In the genomic region with DNA sequence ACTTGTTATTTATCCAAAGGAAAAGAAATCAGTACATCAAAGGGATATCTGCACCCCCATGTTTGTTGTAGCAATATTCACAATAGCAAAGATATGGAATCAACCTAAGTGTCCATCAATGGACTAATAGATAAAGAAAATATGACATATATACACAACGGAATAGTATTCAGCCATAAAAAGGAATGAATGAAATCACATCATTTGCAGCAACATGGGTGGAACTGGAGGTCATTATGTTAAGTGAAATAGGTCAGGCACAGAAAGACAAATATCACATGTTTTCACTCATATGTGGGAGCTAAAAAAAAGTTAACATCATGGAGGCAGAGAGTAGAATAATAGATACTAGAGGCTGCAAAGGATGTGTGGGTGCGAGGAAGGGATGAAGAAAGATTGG, we compare ENCODE assay signal across 10 cellular contexts.
"Had no signal": no experiment of that assay in that cellular context is flagged by ENCODE, and none has a peak within 500 bp of the region (broad histone marks: within the 10 kb centered on the region; RNA-seq: fewer than 3 reads in every experiment).

No MANE protein-coding gene starts in this region.

- FAIRE-seq: HTR-8/SVneo had no signal

- H3K36me3 ChIP-seq: HAP-1 had no signal

- H3K27ac ChIP-seq: GM23248, KMS-11 had no signal

- ATAC-seq: HCT116 had no signal

- H3K9ac ChIP-seq: GM23248, KMS-11 had no signal

- DNase-seq: GM23248, GOT3, H7, IMR-90, Karpas-422, KBM-7 had no signal

- H3K4me2 ChIP-seq: KMS-11 had no signal

- H2AFZ ChIP-seq: GM23248 had no signal

- H3K9me3 ChIP-seq: HAP-1 had no signal

- H3K4me3 ChIP-seq: GM23248, HAP-1 had no signal
